Comparison of ENCODE assay signal across 11 cellular contexts in the genomic region with DNA sequence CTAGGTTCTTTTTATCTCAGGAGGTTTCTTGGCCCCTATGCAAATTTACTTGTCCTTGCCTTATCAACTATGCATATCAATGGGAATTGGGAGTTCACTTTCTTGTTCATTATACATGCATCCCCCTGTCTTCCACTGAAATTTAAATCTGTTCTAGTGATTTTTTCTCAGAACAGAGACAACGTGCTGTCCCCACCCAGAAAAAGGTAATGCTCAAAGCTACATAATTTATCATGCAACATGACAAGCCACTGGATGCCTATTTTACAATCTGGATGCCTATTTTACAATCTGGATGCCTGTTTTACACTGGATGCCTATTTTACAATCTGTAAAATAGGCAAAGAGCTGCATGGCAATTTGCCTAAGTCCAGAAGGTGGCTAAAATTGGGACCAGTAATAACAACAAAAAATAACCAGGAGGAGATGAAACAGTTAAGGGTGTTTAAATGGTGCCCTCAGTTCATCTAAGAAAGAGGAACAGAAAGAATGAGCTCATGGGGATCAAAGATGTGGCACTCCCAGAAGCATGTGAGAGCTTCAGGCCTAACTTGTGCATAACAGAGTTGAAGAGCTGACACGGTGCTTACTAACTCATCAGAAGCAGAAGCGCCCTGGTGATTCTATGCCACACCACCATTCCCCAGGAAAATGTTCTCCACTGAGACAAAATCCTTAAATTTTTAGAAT.
DNase-seq lines count a peak whose midpoint lies in the region; ATAC-seq, FAIRE-seq and TF ChIP-seq lines count a peak whose summit lies in the region.
"Had no signal": no experiment of that assay in that cellular context is flagged by ENCODE, and none has a peak within 500 bp of the region (broad histone marks: within the 10 kb centered on the region; RNA-seq: fewer than 3 reads in every experiment).

No MANE protein-coding gene starts in this region.

- H3K9me3 Mint-ChIP-seq in MCF 10A (ENCODE audit: unreplicated experiment) (no peaks in the 10 kb centered on the region), glutamatergic neuron (ENCODE audit: unreplicated experiment) (peaks cover 2% of the 10 kb centered on the region), osteocyte (ENCODE audit: unreplicated experiment) (no peaks in the 10 kb centered on the region)
- H3K9me3 Mint-ChIP-seq: activated naive CD8-positive, alpha-beta T cell treated with anti-CD3 and anti-CD28 coated beads, Interleukin-2, amount 10 ng/mL, durations not matched to agents 7 days and 5 days had no signal

- TF ChIP-seq CTCF in gastroesophageal sphincter (IDR thresholded peaks at IDR 0.05) (no peak), MCF 10A (IDR thresholded peaks at IDR 0.05; ENCODE audit: unreplicated experiment) (no peak), glutamatergic neuron (IDR thresholded peaks at IDR 0.05; ENCODE audit: partially characterized antibody, unreplicated experiment) (no peak), osteocyte (IDR thresholded peaks at IDR 0.05) (no peak)

- no peak for TF ChIP-seq EP300 in gastroesophageal sphincter (IDR thresholded peaks at IDR 0.05)

- H3K4me1 ChIP-seq in gastroesophageal sphincter = peaks cover 0 to 7% (median 2%) of the 10 kb centered on the region in 3 donors

- H3K36me3 Mint-ChIP-seq in MCF 10A (ENCODE audit: insufficient read depth, unreplicated experiment) = no peaks in the 10 kb centered on the region
- H3K36me3 Mint-ChIP-seq in glutamatergic neuron (ENCODE audit: unreplicated experiment) = no peaks in the 10 kb centered on the region
- H3K36me3 Mint-ChIP-seq in osteocyte (ENCODE audit: unreplicated experiment) = no peaks in the 10 kb centered on the region
- H3K36me3 Mint-ChIP-seq: activated naive CD8-positive, alpha-beta T cell treated with anti-CD3 and anti-CD28 coated beads, Interleukin-2, amount 10 ng/mL, durations not matched to agents 7 days and 5 days had no signal

- H3K27ac ChIP-seq in gastroesophageal sphincter = no peak overlapping the region
- H3K27ac ChIP-seq: esophagus squamous epithelium had no signal

- POLR2A ChIA-PET in MCF 10A (lab: Yijun Ruan, JAX) = no interaction called here

- DNase-seq in GM18507 (ENCODE audit: extremely low spot score, insufficient read length, low read depth) (no peak), NCI-H1417 treated with DMSO at 0.1 percent for 48 hours (lab: John Stamatoyannopoulos, UW) (no peak), MCF 10A (ENCODE audit: unreplicated experiment) (no peak), glutamatergic neuron (no peak), osteocyte (ENCODE audit: extremely low spot score, unreplicated experiment) (no peak)
- DNase-seq: activated naive CD8-positive, alpha-beta T cell treated with anti-CD3 and anti-CD28 coated beads, Interleukin-2, amount 10 ng/mL, durations not matched to agents 7 days and 5 days; esophagus squamous epithelium; SW 1271 had no signal

- H3K4me1 Mint-ChIP-seq in MCF 10A (ENCODE audit: insufficient read depth, unreplicated experiment) (peaks cover 10% of the 10 kb centered on the region), glutamatergic neuron (ENCODE audit: low read depth, unreplicated experiment) (peaks cover 1% of the 10 kb centered on the region), osteocyte (ENCODE audit: unreplicated experiment) (peaks cover 30% of the 10 kb centered on the region)

- WGBS in gastroesophageal sphincter (ENCODE audit: low coverage in 1 of 2), 2 donors = 26 to 70% methylated on average over 3 of the region's 3 CpGs

- CTCF ChIA-PET in MCF 10A (lab: Yijun Ruan, JAX) = interaction anchor here (0.6 kb wide), 1 partner anchor 801 kb away, joined by 3 read pairs; no protein-coding TSS in a partner anchor

- no peak overlapping the region for H3K4me3 ChIP-seq in gastroesophageal sphincter
- H3K4me3 ChIP-seq: esophagus squamous epithelium had no signal

- TF ChIP-seq POLR2A in gastroesophageal sphincter (IDR thresholded peaks at IDR 0.05) = no peak

- no peaks in the 10 kb centered on the region for H3K27me3 ChIP-seq in gastroesophageal sphincter
- H3K27me3 ChIP-seq: esophagus squamous epithelium had no signal

- H3K27me3 Mint-ChIP-seq in MCF 10A (ENCODE audit: insufficient read depth, unreplicated experiment) (no peaks in the 10 kb centered on the region), glutamatergic neuron (ENCODE audit: unreplicated experiment) (peaks cover 1% of the 10 kb centered on the region), osteocyte (ENCODE audit: unreplicated experiment) (peaks cover 2% of the 10 kb centered on the region)

- H3K27ac Mint-ChIP-seq in MCF 10A (ENCODE audit: low read depth, unreplicated experiment) (no peak overlapping the region), glutamatergic neuron (ENCODE audit: unreplicated experiment) (no peak overlapping the region), osteocyte (ENCODE audit: unreplicated experiment) (no peak overlapping the region)
- H3K27ac Mint-ChIP-seq: activated naive CD8-positive, alpha-beta T cell treated with anti-CD3 and anti-CD28 coated beads, Interleukin-2, amount 10 ng/mL, durations not matched to agents 7 days and 5 days had no signal

- FAIRE-seq in GM18507 (lab: Jason Lieb, UNC) = peak; percentile 96

- ATAC-seq in GM21447 (IDR thresholded peaks at IDR 0.05; ENCODE audit: unreplicated experiment) (peak; percentile 100), HG03196 (IDR thresholded peaks at IDR 0.05; ENCODE audit: unreplicated experiment) (peak; percentile 97), gastroesophageal sphincter (peak; percentile 53)

- BruUV-seq in MCF 10A (replicated peaks; lab: Mats Ljungman, UMichigan) = no TSS peak

- no peaks in the 10 kb centered on the region for H3K9me3 ChIP-seq in gastroesophageal sphincter
- H3K9me3 ChIP-seq: esophagus squamous epithelium had no signal

- no peaks in the 10 kb centered on the region for H3K36me3 ChIP-seq in gastroesophageal sphincter
- H3K36me3 ChIP-seq: esophagus squamous epithelium had no signal

- H3K4me3 Mint-ChIP-seq in MCF 10A (ENCODE audit: unreplicated experiment) = no peak overlapping the region
- H3K4me3 Mint-ChIP-seq in glutamatergic neuron (ENCODE audit: unreplicated experiment) = no peak overlapping the region
- no peak overlapping the region for H3K4me3 Mint-ChIP-seq in osteocyte (ENCODE audit: unreplicated experiment)
- H3K4me3 Mint-ChIP-seq: activated naive CD8-positive, alpha-beta T cell treated with anti-CD3 and anti-CD28 coated beads, Interleukin-2, amount 10 ng/mL, durations not matched to agents 7 days and 5 days had no signal

- intact Hi-C loops in MCF 10A (cut with micrococcal nuclease) = loop anchor here (5.0 to 10.0 kb wide), 2 partner anchors 241 to 463 kb away; no protein-coding TSS in a partner anchor
